11 cellular contexts compared by ENCODE assay signal in genomic region chr11:48003926-48004325, GRCh38. TPM values are rescaled to one million over a fixed set of nuclear protein-coding genes. Genes with fewer than 3 reads are reported as not detected.
DNase-seq lines count a peak whose midpoint lies in the region; ATAC-seq, FAIRE-seq and TF ChIP-seq lines count a peak whose summit lies in the region.
"Had no signal": no experiment of that assay in that cellular context is flagged by ENCODE, and none has a peak within 500 bp of the region (broad histone marks: within the 10 kb centered on the region; RNA-seq: fewer than 3 reads in every experiment).

No MANE protein-coding gene starts in this region.

- CTCF ChIA-PET in A549 (lab: Yijun Ruan, JAX): interaction anchor here (0.8 to 3.8 kb wide), 4 partner anchors 9 to 114 kb away, joined by 3 to 13 read pairs (median 4); no protein-coding TSS in a partner anchor
- CTCF ChIA-PET in Panc1 (lab: Charles Lee): no interaction called here

- H3K27ac Mint-ChIP-seq in CD14-positive monocyte (peak overlapping the region in 5 of 7 donors; percentile 96 to 99 (median 97)), endodermal cell (peak overlapping the region; percentile 66)

- H3K9ac ChIP-seq in endodermal cell (ENCODE audit: extremely low read depth, low read length, poor library complexity, severe bottlenecking): no peak overlapping the region

- FAIRE-seq in A549 (lab: Jason Lieb, UNC): no peak
- FAIRE-seq: D721Med had no signal

- H3K9me3 ChIP-seq in A549 (no peaks in the 10 kb centered on the region), Panc1 (ENCODE audit: control insufficient read depth, insufficient read depth, low read depth, low read length) (no peaks in the 10 kb centered on the region), endodermal cell (ENCODE audit: control insufficient read depth, low read length) (no peaks in the 10 kb centered on the region)
- H3K9me3 ChIP-seq: prostate gland had no signal

- H3K27ac ChIP-seq in A549 (peak overlapping the region; percentile 64 to 84), Panc1 (ENCODE audit: low read length) (peak overlapping the region; percentile 30; the same call in 1 of the 2 replicates), endodermal cell (ENCODE audit: low read depth, low read length) (no peak overlapping the region)

- BruUV-seq in Panc1 (replicated peaks; lab: Mats Ljungman, UMichigan): no TSS peak

- in situ Hi-C loops in Panc1 (cut with HindIII; ENCODE audit: low pct_unique_long_range_greater_than_20kb, low sequenced_read_pairs): no loop called here

- peaks cover 98% of the 10 kb centered on the region for H3K4me1 ChIP-seq in A549
- H3K4me1 ChIP-seq in Panc1 (ENCODE audit: control insufficient read depth, insufficient read depth, low read length): peaks cover 55% of the 10 kb centered on the region
- H3K4me1 ChIP-seq in endodermal cell (ENCODE audit: control insufficient read depth, insufficient read depth, low read length): peaks cover 11% of the 10 kb centered on the region

- H3K36me3 Mint-ChIP-seq in CD14-positive monocyte (peaks cover 14 to 19% of the 10 kb centered on the region in 2 donors), endodermal cell (ENCODE audit: low read depth) (no peaks in the 10 kb centered on the region)

- intact Hi-C loops in CD14-positive monocyte (cut with micrococcal nuclease): no loop called here
- intact Hi-C loops in Panc1 (cut with micrococcal nuclease; ENCODE audit: unreplicated experiment): no loop called here

- H3K27me3 Mint-ChIP-seq in CD14-positive monocyte (ENCODE audit: low read depth in 3 of 3) (peaks cover 0 to 2% (median 0%) of the 10 kb centered on the region in 3 donors), endodermal cell (ENCODE audit: insufficient read depth) (no peaks in the 10 kb centered on the region)

- ATAC-seq in A549 (no peak), Panc1 (no peak)

- DNase-seq in A549 (ENCODE audit: low read depth in 1 of 2, low spot score in 1 of 2): no peak
- DNase-seq in CD14-positive monocyte (ENCODE audit: low spot score): no peak
- DNase-seq in Panc1 (ENCODE audit: low read depth, low spot score): no peak
- no peak for DNase-seq in endodermal cell
- no peak for DNase-seq in NCI-H446 (lab: John Stamatoyannopoulos, UW)
- no peak for DNase-seq in NCI-H1105 treated with DMSO at 0.1 percent for 48 hours (lab: John Stamatoyannopoulos, UW)
- DNase-seq in hepatic stellate cell (ENCODE audit: low spot score): no peak
- DNase-seq: activated effector memory CD4-positive, alpha-beta T cell treated with anti-CD3 and anti-CD28 coated beads, Interleukin-2, amount 50 U/mL, for 16 hours; NCI-H510A had no signal

- H3K36me3 ChIP-seq in Panc1 (ENCODE audit: control insufficient read depth, insufficient read depth, low read length) (no peaks in the 10 kb centered on the region), endodermal cell (ENCODE audit: control insufficient read depth, insufficient read depth, low read length) (no peaks in the 10 kb centered on the region)
- H3K36me3 ChIP-seq: prostate gland had no signal

- POLR2A ChIA-PET in A549 (lab: Yijun Ruan, JAX) (no interaction called here), Panc1 (lab: Charles Lee) (no interaction called here)

- TF ChIP-seq EP300 in A549 (IDR thresholded peaks at IDR 0.05): no peak

- H3K4me3 Mint-ChIP-seq in CD14-positive monocyte: no peak overlapping the region
- no peak overlapping the region for H3K4me3 Mint-ChIP-seq in endodermal cell

- no peak for TF ChIP-seq RAD21 in A549 (conservative IDR thresholded peaks at IDR 0.05 in 1 of 2, IDR thresholded peaks at IDR 0.05 in 1 of 2)

- 51% methylated on average over 2 of the region's 2 CpGs for WGBS in A549 (ENCODE audit: missing lambda C conversion rate)
- WGBS in endodermal cell (ENCODE audit: insufficient coverage in 1 of 2, insufficient read length in 1 of 2), 2 experiments: 57 to 100% methylated on average over 1 of the region's 2 CpGs

- H3K9me3 Mint-ChIP-seq in CD14-positive monocyte: peaks cover 0 to 2% (median 0%) of the 10 kb centered on the region in 7 donors
- H3K9me3 Mint-ChIP-seq in endodermal cell: no peaks in the 10 kb centered on the region

- H3K4me1 Mint-ChIP-seq in CD14-positive monocyte: peaks cover 73% of the 10 kb centered on the region
- H3K4me1 Mint-ChIP-seq in endodermal cell: peaks cover 51% of the 10 kb centered on the region

- TF ChIP-seq POLR2A in A549 (IDR thresholded peaks at IDR 0.05; ENCODE audit: low read length): no peak

- H3K27me3 ChIP-seq in Panc1 (ENCODE audit: control insufficient read depth, insufficient read depth, low read length) (no peaks in the 10 kb centered on the region), endodermal cell (ENCODE audit: control insufficient read depth, insufficient read depth, low read length, poor library complexity, severe bottlenecking) (no peaks in the 10 kb centered on the region)

- no peak for TF ChIP-seq CTCF in A549 (IDR thresholded peaks at IDR 0.05)
- no peak for TF ChIP-seq CTCF in CD14-positive monocyte (IDR thresholded peaks at IDR 0.05)
- TF ChIP-seq CTCF in Panc1 (IDR thresholded peaks at IDR 0.05): no peak
- TF ChIP-seq CTCF in endodermal cell (conservative IDR thresholded peaks at IDR 0.05): no peak

- H3K4me2 ChIP-seq in A549: peak overlapping the region; percentile 55

- H3K4me3 ChIP-seq in A549 (no peak overlapping the region), Panc1 (ENCODE audit: low read depth in 2 of 2, low read length in 2 of 2) (no peak overlapping the region), endodermal cell (ENCODE audit: low read length) (no peak overlapping the region)
- H3K4me3 ChIP-seq: prostate gland had no signal

TF ChIP-seq in A549, 52 proteins besides CTCF, POLR2A, EP300 and RAD21:
- TF ChIP-seq HDAC2 (IDR thresholded peaks at IDR 0.05): no peak
- no peak for TF ChIP-seq FOSB (CRISPR knock-in tag; IDR thresholded peaks at IDR 0.05)
- TF ChIP-seq REST (IDR thresholded peaks at IDR 0.05): no peak
- TF ChIP-seq RCOR1 (IDR thresholded peaks at IDR 0.05; ENCODE audit: low read depth, low read length): no peak
- no peak for TF ChIP-seq BCL3 (IDR thresholded peaks at IDR 0.05)
- no peak for TF ChIP-seq MAFK (IDR thresholded peaks at IDR 0.05; ENCODE audit: partially characterized antibody)
- TF ChIP-seq JUN (IDR thresholded peaks at IDR 0.05): no peak
- TF ChIP-seq SREBF2 (IDR thresholded peaks at IDR 0.05): no peak
- TF ChIP-seq RNF2 (IDR thresholded peaks at IDR 0.05; ENCODE audit: borderline replicate concordance, low read depth): no peak
- TF ChIP-seq HOXB13 (CRISPR knock-in tag; IDR thresholded peaks at IDR 0.05; ENCODE audit: low read depth): no peak
- TF ChIP-seq FOXS1 (CRISPR knock-in tag; IDR thresholded peaks at IDR 0.05): no peak
- no peak for TF ChIP-seq GATA3 (IDR thresholded peaks at IDR 0.05; ENCODE audit: borderline replicate concordance)

RNA-seq across cellular contexts. Expression of gene PTPRJ, which starts 23.6 kb away (rescaled TPM):
- polyA plus RNA-seq in A549 (2011; rRNA removed) (30.3 and 46.2 TPM in 2 replicates), A549 (2017; fragmentation: RNase III; extraction: RNeasy Plus Mini Kit Qiagen cat#74134 plus additional on column Dnase treatment) (47.0 to 55.6 TPM (median 50.5 TPM) in 3 replicates), CD14-positive monocyte (10 to 100 TPM in 1 of 2 donors, 1 to 10 TPM in 1; 10.0 to 14.6 TPM)
- 15.4 and 22.0 TPM in 2 replicates for polyA plus RNA-seq in A549 (2012; cell fraction: cytosol; rRNA removed)
- polyA plus RNA-seq in A549 (2012; cell fraction: nucleus; rRNA removed): 23.1 and 39.4 TPM in 2 replicates
- polyA minus RNA-seq in A549 (2011; rRNA and poly(A)+ RNA removed): 62.1 and 63.5 TPM in 2 replicates
- total RNA-seq in Panc1 (2021; ENCODE audit: unreplicated experiment) (73.6 TPM), endodermal cell (10 to 100 TPM; 26.5 to 37.4 TPM)
- polyA plus RNA-seq in Panc1 (2012; ENCODE audit: insufficient read length): 22.0 TPM
- polyA plus RNA-seq in endodermal cell (2013, experiment 1 of 2): 11.9 TPM
- polyA plus RNA-seq in endodermal cell (2013, experiment 2 of 2): 12.4 TPM
